In genomic region chr7:81244213-81244612, GRCh38 we compare ENCODE assay signal across 13 cellular contexts.
DNase-seq lines count a peak whose midpoint lies in the region; ATAC-seq and TF ChIP-seq lines count a peak whose summit lies in the region.
"Had no signal": no experiment of that assay in that cellular context is flagged by ENCODE, and none has a peak within 500 bp of the region (broad histone marks: within the 10 kb centered on the region; RNA-seq: fewer than 3 reads in every experiment).

No MANE protein-coding gene starts in this region.

- BruUV-seq in PC-3 (replicated peaks; lab: Mats Ljungman, UMichigan) = no TSS peak

- H3K4me3 ChIP-seq in PC-3 (ENCODE audit: low read length) = no peak overlapping the region
- H3K4me3 ChIP-seq: vagina had no signal

- no peak overlapping the region for H3K4me2 ChIP-seq in PC-3 (ENCODE audit: low read length)

- H4K20me1 ChIP-seq in PC-3 (ENCODE audit: low read length) = no peaks in the 10 kb centered on the region

- intact Hi-C loops in PC-3 (cut with micrococcal nuclease) = loop anchor here (10.0 kb wide), 1 partner anchor 201 kb away; no protein-coding TSS in a partner anchor

- TF ChIP-seq POLR2A in erythroblast (IDR thresholded peaks at IDR 0.05; ENCODE audit: low read length) = no peak

- POLR2A ChIA-PET in PC-3 (lab: Charles Lee; ENCODE audit: unreplicated experiment) = no interaction called here

- H3K27ac ChIP-seq in PC-3 (ENCODE audit: low read length) = no peak overlapping the region
- H3K27ac ChIP-seq: parathyroid adenoma, vagina had no signal

- no peak overlapping the region for H3K9ac ChIP-seq in PC-3 (ENCODE audit: low read length)
- H3K9ac ChIP-seq: parathyroid adenoma had no signal

- DNase-seq in A172 (ENCODE audit: low spot score) (peak; percentile 35), EH (ENCODE audit: low read depth) (peak; percentile 15), PC-3 (peak; percentile 16), erythroblast (lab: John Stamatoyannopoulos, UW) (peak; percentile 71 to 81), globus pallidus (ENCODE audit: low spot score) (no peak), omental fat pad (ENCODE audit: low spot score) (no peak), T-helper 1 cell (no peak)
- DNase-seq: effector memory CD4-positive, alpha-beta T cell; midbrain; NCI-H1930 had no signal

- CTCF ChIA-PET in PC-3 (lab: Charles Lee) = no interaction called here

- H2AFZ ChIP-seq in PC-3 (ENCODE audit: low read length) = no peak overlapping the region
- H2AFZ ChIP-seq: parathyroid adenoma had no signal

- H3K36me3 ChIP-seq in PC-3 (ENCODE audit: low read depth, low read length) = no peaks in the 10 kb centered on the region
- H3K36me3 ChIP-seq: vagina had no signal

- no peaks in the 10 kb centered on the region for H3K79me2 ChIP-seq in PC-3 (ENCODE audit: low read length)
- H3K79me2 ChIP-seq: parathyroid adenoma had no signal

- H3K4me1 ChIP-seq in PC-3 (ENCODE audit: insufficient read depth, low read length) = peaks cover 12% of the 10 kb centered on the region
- H3K4me1 ChIP-seq: parathyroid adenoma, vagina had no signal

- H3F3A ChIP-seq in PC-3 (ENCODE audit: low read length, unreplicated experiment) = no peaks in the 10 kb centered on the region

- ATAC-seq in PC-3 = no peak
- no peak for ATAC-seq in HG03095 (IDR thresholded peaks at IDR 0.05; ENCODE audit: unreplicated experiment)
- no peak for ATAC-seq in omental fat pad (ENCODE audit: low FRiP score)

- H3K9me3 ChIP-seq in PC-3 (ENCODE audit: low read length) = no peaks in the 10 kb centered on the region
- H3K9me3 ChIP-seq: vagina had no signal

- H3K27me3 ChIP-seq in PC-3 (ENCODE audit: low read length) = no peaks in the 10 kb centered on the region
- H3K27me3 ChIP-seq: vagina had no signal

- H3K9me2 ChIP-seq in PC-3 (replicated peaks; ENCODE audit: low read length) = no peaks in the 10 kb centered on the region

- TF ChIP-seq CTCF in PC-3 (conservative IDR thresholded peaks at IDR 0.05; ENCODE audit: low read depth, low read length) = peak; percentile 43; the same call in 1 of the 2 replicates
- no peak for TF ChIP-seq CTCF in omental fat pad (IDR thresholded peaks at IDR 0.05)

Comparison
In these comparisons a context has a peak if more than half of its experiments do, and no peak if none do; other contexts are left out.
1. DNase-seq: peak in A172 (single experiment), EH (single experiment), PC-3 (single experiment) and erythroblast (2 of 2); none in globus pallidus (single experiment), omental fat pad (single experiment) and T-helper 1 cell (0 of 5).